ENCODE assay signal across 13 cellular contexts in the genomic region with DNA sequence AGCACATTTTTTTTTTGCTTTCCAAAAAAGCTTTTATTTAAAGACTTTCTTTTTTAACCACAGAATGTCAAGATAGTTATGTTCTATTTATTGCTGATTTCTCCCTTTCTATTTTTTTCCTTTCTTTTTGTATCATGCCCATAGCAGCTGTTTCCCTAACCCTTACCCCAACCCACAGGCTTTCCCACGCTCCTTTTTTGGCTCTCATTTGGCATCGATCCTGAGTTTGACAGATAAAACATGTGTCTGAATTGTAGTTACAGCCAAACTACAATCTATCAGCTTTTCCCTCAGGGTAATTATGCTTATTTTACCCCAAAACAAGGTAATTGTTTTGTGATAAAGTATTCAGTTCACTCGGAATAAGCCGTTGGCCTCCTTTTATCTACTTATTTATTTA. TPM values are rescaled to one million over a fixed set of nuclear protein-coding genes. Genes with fewer than 3 reads are reported as not detected.
DNase-seq lines count a peak whose midpoint lies in the region; ATAC-seq and TF ChIP-seq lines count a peak whose summit lies in the region.
"Had no signal": no experiment of that assay in that cellular context is flagged by ENCODE, and none has a peak within 500 bp of the region (broad histone marks: within the 10 kb centered on the region; RNA-seq: fewer than 3 reads in every experiment).

No MANE protein-coding gene starts in this region.

- H3K36me3 ChIP-seq in osteoblast (ENCODE audit: insufficient read depth, low read length), result no peaks in the 10 kb centered on the region
- H3K36me3 ChIP-seq: stomach had no signal

- H2AFZ ChIP-seq in osteoblast (ENCODE audit: low read length), result peak overlapping the region; percentile 12

- peaks cover 58% of the 10 kb centered on the region for H3K79me2 ChIP-seq in osteoblast (ENCODE audit: insufficient read depth, low read length)

- TF ChIP-seq POLR2A in erythroblast (IDR thresholded peaks at IDR 0.05; ENCODE audit: low read length), result no peak

- H3K4me2 ChIP-seq in osteoblast (ENCODE audit: insufficient read depth, low read length), result peak overlapping the region; percentile 27

- no peaks in the 10 kb centered on the region for H3K27me3 ChIP-seq in osteoblast (ENCODE audit: insufficient read depth, low read length)
- H3K27me3 ChIP-seq: body of pancreas, stomach had no signal

- no peaks in the 10 kb centered on the region for H3K9me3 ChIP-seq in osteoblast (ENCODE audit: low read depth, low read length)
- H3K9me3 ChIP-seq: body of pancreas, stomach had no signal

- H4K20me1 ChIP-seq in osteoblast (ENCODE audit: insufficient read depth, low read length), result no peaks in the 10 kb centered on the region

- DNase-seq in GDM1 (lab: John Stamatoyannopoulos, UW) (peak; percentile 30), NCI-H2171 treated with DMSO at 0.1 percent for 48 hours (lab: John Stamatoyannopoulos, UW) (peak; percentile 24), erythroblast (lab: John Stamatoyannopoulos, UW) (peak; percentile 78 to 87), osteoblast (ENCODE audit: insufficient read length, low spot score, missing footprints) (no peak), retina (no peak), RPMI8226 (no peak), globus pallidus (ENCODE audit: low spot score) (no peak)
- DNase-seq: activated CD4-positive, alpha-beta T cell treated with anti-CD3 and anti-CD28 coated beads for 48 hours; HFFc6; stomach had no signal

- H3K27ac ChIP-seq in osteoblast (ENCODE audit: low read depth, low read length), result no peak overlapping the region
- H3K27ac ChIP-seq: body of pancreas, C4-2B, stomach had no signal

- ATAC-seq in GM21515 (IDR thresholded peaks at IDR 0.05; ENCODE audit: unreplicated experiment), result no peak
- ATAC-seq: body of pancreas had no signal

- H3K4me1 ChIP-seq in osteoblast (ENCODE audit: insufficient read depth, low read length), result peaks cover 3% of the 10 kb centered on the region
- H3K4me1 ChIP-seq: body of pancreas had no signal

- no peak overlapping the region for H3K4me3 ChIP-seq in osteoblast (ENCODE audit: insufficient read depth, low read length)
- H3K4me3 ChIP-seq: body of pancreas, stomach had no signal

- TF ChIP-seq CTCF in osteoblast (IDR thresholded peaks at IDR 0.05; ENCODE audit: extremely low read depth, low read depth, low read length), result no peak

RNA-seq across cellular contexts. Expression of a gene that starts 46.7 kb away (rescaled TPM):
- 8.0 and 14.8 TPM in 2 replicates for total RNA-seq in osteoblast

Comparison
In these comparisons a context has a peak if more than half of its experiments do, and no peak if none do; other contexts are left out.
1. DNase-seq: peak in GDM1 (single experiment), NCI-H2171 treated with DMSO at 0.1 percent for 48 hours (single experiment) and erythroblast (2 of 2); none in osteoblast (single experiment), retina (single experiment), RPMI8226 (single experiment) and globus pallidus (single experiment).